ENCODE assay signal across 9 cellular contexts in the genomic region with DNA sequence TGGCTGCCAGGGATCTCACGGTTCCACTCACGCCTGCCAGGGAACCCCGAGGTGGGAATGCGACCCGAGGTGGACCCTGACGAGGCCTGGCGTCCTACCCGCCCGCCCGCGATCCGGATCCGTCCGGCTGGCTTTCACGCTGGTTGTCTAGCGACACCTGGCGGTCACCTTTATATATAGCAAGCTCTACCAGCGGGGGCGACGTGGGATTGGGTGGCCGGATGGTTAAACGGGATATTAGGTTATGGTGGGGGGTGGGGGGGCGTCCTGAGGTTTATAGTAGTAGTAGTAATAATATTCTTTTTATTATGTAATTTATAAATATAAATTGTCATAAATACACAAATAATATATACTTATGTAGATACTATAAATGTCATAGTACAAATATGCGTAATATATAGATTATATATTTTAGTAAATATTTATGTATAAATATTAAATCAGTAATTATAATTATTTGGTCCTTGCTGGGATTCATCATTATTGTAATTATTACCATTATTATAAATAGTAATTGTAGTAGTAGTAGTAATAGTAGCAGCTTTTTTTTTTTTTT.
DNase-seq lines count a peak whose midpoint lies in the region; ATAC-seq and TF ChIP-seq lines count a peak whose summit lies in the region.
"Had no signal": no experiment of that assay in that cellular context is flagged by ENCODE, and none has a peak within 500 bp of the region (broad histone marks: within the 10 kb centered on the region; RNA-seq: fewer than 3 reads in every experiment).

No MANE protein-coding gene starts in this region.

- no peak overlapping the region for H3K27ac ChIP-seq in substantia nigra (ENCODE audit: low read depth, low read length, poor library complexity, severe bottlenecking)
- H3K27ac ChIP-seq: skin epidermis had no signal

- ATAC-seq in HG02588 (IDR thresholded peaks at IDR 0.05; ENCODE audit: unreplicated experiment), result no peak

- in situ Hi-C loops in SK-MEL-5 (cut with HindIII; ENCODE audit: low pct_unique_long_range_greater_than_20kb, low sequenced_read_pairs), result no loop called here

- no peak overlapping the region for H3K4me3 ChIP-seq in GM12864 (ENCODE audit: low read depth, low read length)
- H3K4me3 ChIP-seq: skin epidermis had no signal

- peak; percentile 31 for DNase-seq in GM12864 (ENCODE audit: low read depth)
- DNase-seq in HuH-7.5 (ENCODE audit: low spot score), result peak; percentile 85
- DNase-seq in SK-MEL-5 (ENCODE audit: low read depth, low spot score), result peak; percentile 81
- DNase-seq in activated gamma-delta T cell (lab: John Stamatoyannopoulos, UW), result peak; percentile 25
- DNase-seq in foreskin melanocyte, result peak; percentile 42
- DNase-seq in occipital lobe (lab: John Stamatoyannopoulos, UW), result peak; percentile 51
- DNase-seq in substantia nigra (lab: John Stamatoyannopoulos, UW), result peak in 46 of 49 donors; percentile 5 to 84 (median 51)

- peak; percentile 70 for TF ChIP-seq CTCF in GM12864 (IDR thresholded peaks at IDR 0.05; ENCODE audit: low read depth, low read length, missing control alignments)

Comparison
In these comparisons a context has a peak if more than half of its experiments do, and no peak if none do; other contexts are left out.
1. DNase-seq: peak in every context shown above with its lines; median percentile 85 in HuH-7.5; 81 in SK-MEL-5; 51 in occipital lobe; 51 in substantia nigra; 42 in foreskin melanocyte; 31 in GM12864; 25 in activated gamma-delta T cell.